ENCODE assay signal across 9 cellular contexts in genomic region chr1:12480748-12481362, GRCh38.
DNase-seq lines count a peak whose midpoint lies in the region; ATAC-seq and TF ChIP-seq lines count a peak whose summit lies in the region.
"Had no signal": no experiment of that assay in that cellular context is flagged by ENCODE, and none has a peak within 500 bp of the region (broad histone marks: within the 10 kb centered on the region; RNA-seq: fewer than 3 reads in every experiment).

No MANE protein-coding gene starts in this region.

- H3K4me3 ChIP-seq in SJCRH30 = no peak overlapping the region
- H3K4me3 ChIP-seq: cardiac muscle cell had no signal

- peaks cover 4% of the 10 kb centered on the region for H3K36me3 ChIP-seq in SJCRH30
- H3K36me3 ChIP-seq: cardiac muscle cell had no signal

- peak; percentile 36 for DNase-seq in stimulated activated CD4-positive, alpha-beta T cell treated with anti-CD3 and anti-CD28 coated beads, Interleukin-15, amount 100 ng/mL, for 24 hours
- DNase-seq in stimulated activated CD4-positive, alpha-beta T cell treated with anti-CD3 and anti-CD28 coated beads, Interleukin-2, amount 100 ng/mL, for 48 hours = no peak
- peak; percentile 45 to 60 for DNase-seq in SJCRH30
- peak; percentile 95 for DNase-seq in dermis blood vessel endothelial cell
- DNase-seq in NCI-H524 (lab: John Stamatoyannopoulos, UW) = no peak

- H3K27ac Mint-ChIP-seq in nephron = peak overlapping the region; percentile 88 to 95 (median 94)

- H3K9me3 Mint-ChIP-seq in nephron = no peaks in the 10 kb centered on the region

- H3K9me3 ChIP-seq in SJCRH30 (replicated peaks) = no peaks in the 10 kb centered on the region

- ATAC-seq in GM19397 (IDR thresholded peaks at IDR 0.05; ENCODE audit: unreplicated experiment) (no peak), GM19324 (IDR thresholded peaks at IDR 0.05; ENCODE audit: low FRiP score, unreplicated experiment) (no peak)

- TF ChIP-seq CTCF in nephron (IDR thresholded peaks at IDR 0.05; ENCODE audit: unreplicated experiment in 3 of 3) = no peak

- H3K4me1 Mint-ChIP-seq in nephron = peaks cover 94% of the 10 kb centered on the region

- peaks cover 9% of the 10 kb centered on the region for H3K36me3 Mint-ChIP-seq in nephron (ENCODE audit: low read depth)

- peaks cover 31% of the 10 kb centered on the region for H3K4me1 ChIP-seq in SJCRH30

- no peaks in the 10 kb centered on the region for H3K27me3 ChIP-seq in SJCRH30
- H3K27me3 ChIP-seq: cardiac muscle cell had no signal

- peak overlapping the region in 1 of 3 experiments; percentile 45 for H3K4me3 Mint-ChIP-seq in nephron

- no peak overlapping the region for H3K27ac ChIP-seq in SJCRH30
- H3K27ac ChIP-seq: cardiac muscle cell had no signal

- no peaks in the 10 kb centered on the region for H3K27me3 Mint-ChIP-seq in nephron (ENCODE audit: low read depth)

Comparison
In these comparisons a context has a peak if more than half of its experiments do, and no peak if none do; other contexts are left out.
1. DNase-seq: peak in stimulated activated CD4-positive, alpha-beta T cell treated with anti-CD3 and anti-CD28 coated beads, Interleukin-15, amount 100 ng/mL, for 24 hours (single experiment), SJCRH30 (2 of 2) and dermis blood vessel endothelial cell (single experiment); none in stimulated activated CD4-positive, alpha-beta T cell treated with anti-CD3 and anti-CD28 coated beads, Interleukin-2, amount 100 ng/mL, for 48 hours (0 of 2) and NCI-H524 (0 of 2).